Comparison of ENCODE assay signal across 14 cellular contexts in genomic region chr16:4893103-4893862, GRCh38. TPM values are rescaled to one million over a fixed set of nuclear protein-coding genes. Genes with fewer than 3 reads are reported as not detected.
DNase-seq lines count a peak whose midpoint lies in the region; ATAC-seq and TF ChIP-seq lines count a peak whose summit lies in the region.
"Had no signal": no experiment of that assay in that cellular context is flagged by ENCODE, and none has a peak within 500 bp of the region (broad histone marks: within the 10 kb centered on the region; RNA-seq: fewer than 3 reads in every experiment).

No MANE protein-coding gene starts in this region.

- H3K36me3 Mint-ChIP-seq in WTC11 (peaks cover 27% of the 10 kb centered on the region), glutamatergic neuron (ENCODE audit: unreplicated experiment) (no peaks in the 10 kb centered on the region), mesothelial cell of epicardium (peaks cover 16% of the 10 kb centered on the region)

- H3K9me3 Mint-ChIP-seq in WTC11 (peaks cover 2% of the 10 kb centered on the region), glutamatergic neuron (ENCODE audit: unreplicated experiment) (peaks cover 4% of the 10 kb centered on the region), mesothelial cell of epicardium (peaks cover 2% of the 10 kb centered on the region)

- TF ChIP-seq CTCF in WTC11 (IDR thresholded peaks at IDR 0.05), result no peak
- no peak for TF ChIP-seq CTCF in glutamatergic neuron (IDR thresholded peaks at IDR 0.05; ENCODE audit: partially characterized antibody, unreplicated experiment)
- TF ChIP-seq CTCF in mesothelial cell of epicardium (IDR thresholded peaks at IDR 0.05; ENCODE audit: unreplicated experiment), result no peak

- intact Hi-C loops in sciatic nerve (cut with DNase I), result no loop called here

- POLR2A ChIA-PET in WTC11 (lab: Charles Lee), result no interaction called here

- DNase-seq in WTC11 (ENCODE audit: low spot score) (no peak), glutamatergic neuron (no peak), mesothelial cell of epicardium (ENCODE audit: low spot score in 2 of 2, unreplicated experiment in 2 of 2) (no peak), sciatic nerve (ENCODE audit: low spot score) (no peak), NCI-H446 treated with DMSO at 0.1 percent for 48 hours (lab: John Stamatoyannopoulos, UW) (no peak), DMS153 treated with DMSO at 0.1 percent for 48 hours (lab: John Stamatoyannopoulos, UW; ENCODE audit: unreplicated experiment) (no peak), Ammon's horn (ENCODE audit: low spot score) (no peak)
- DNase-seq: MM.1S; NCI-H1092 treated with DMSO at 0.1 percent for 48 hours; NCI-H2081; NCI-H2171 treated with DMSO at 0.1 percent for 48 hours; NK-92 treated with Interleukin-12 subunit alpha and Interleukin-12 subunit beta, amount 100 ng/mL, for 24 hours; Peyer's patch; SHP77 had no signal

- no peak overlapping the region for H3K27ac Mint-ChIP-seq in WTC11
- peak overlapping the region; percentile 48 for H3K27ac Mint-ChIP-seq in glutamatergic neuron (ENCODE audit: unreplicated experiment)
- peak overlapping the region; percentile 12 for H3K27ac Mint-ChIP-seq in mesothelial cell of epicardium

- no peaks in the 10 kb centered on the region for H3K4me1 Mint-ChIP-seq in WTC11
- peaks cover 13% of the 10 kb centered on the region for H3K4me1 Mint-ChIP-seq in glutamatergic neuron (ENCODE audit: low read depth, unreplicated experiment)
- H3K4me1 Mint-ChIP-seq in mesothelial cell of epicardium, result peaks cover 6% of the 10 kb centered on the region

- H3K27me3 Mint-ChIP-seq in WTC11 (ENCODE audit: low read depth) (no peaks in the 10 kb centered on the region), glutamatergic neuron (ENCODE audit: unreplicated experiment) (peaks cover 3% of the 10 kb centered on the region), mesothelial cell of epicardium (ENCODE audit: low read depth) (no peaks in the 10 kb centered on the region)

- H3K4me3 Mint-ChIP-seq in WTC11 (no peak overlapping the region), glutamatergic neuron (ENCODE audit: unreplicated experiment) (no peak overlapping the region), mesothelial cell of epicardium (no peak overlapping the region)

- CTCF ChIA-PET in WTC11 (lab: Charles Lee), result no interaction called here

- no peak for ATAC-seq in WTC11
- peak; percentile 3 for ATAC-seq in sciatic nerve

TF ChIP-seq in WTC11, 78 proteins besides CTCF, POLR2A, EP300 and RAD21:
- TF ChIP-seq ZNF121 (CRISPR knock-in tag; IDR thresholded peaks at IDR 0.05) (0 out of 2 replicates have a peak, but pooled peaks have one; percentile 26), OVOL2 (CRISPR knock-in tag; IDR thresholded peaks at IDR 0.05; ENCODE audit: borderline replicate concordance) (no peak)

RNA-seq across cellular contexts. Expression of gene PPL, which starts 43.7 kb away (rescaled TPM):
- 28.5 to 29.6 TPM (median 28.7 TPM) in 3 replicates for total RNA-seq in WTC11 (2021)
- 4.7 TPM for total RNA-seq in glutamatergic neuron (ENCODE audit: unreplicated experiment)
- 36.0 to 37.1 TPM (median 36.8 TPM) in 3 replicates for total RNA-seq in mesothelial cell of epicardium
- total RNA-seq in sciatic nerve, result 85.1 TPM

RNA-seq across cellular contexts. Expression of gene UBN1, which starts 46.0 kb away (rescaled TPM):
- 35.1 to 38.5 TPM (median 35.9 TPM) in 3 replicates for total RNA-seq in WTC11 (2021)
- 34.3 TPM for total RNA-seq in glutamatergic neuron (ENCODE audit: unreplicated experiment)
- total RNA-seq in mesothelial cell of epicardium, result 37.2 to 40.5 TPM (median 39.7 TPM) in 3 replicates
- 28.3 TPM for total RNA-seq in sciatic nerve

RNA-seq across cellular contexts. Expression of gene GLYR1, which starts 46.2 kb away (rescaled TPM):
- 99.7 to 103 TPM (median 99.7 TPM) in 3 replicates for total RNA-seq in WTC11 (2021)
- 133 TPM for total RNA-seq in glutamatergic neuron (ENCODE audit: unreplicated experiment)
- total RNA-seq in mesothelial cell of epicardium, result 96.6 to 105 TPM (median 104 TPM) in 3 replicates
- 69.9 TPM for total RNA-seq in sciatic nerve
